Comparison of ENCODE assay signal across 18 cellular contexts in genomic region chr22:44721206-44721605, GRCh38. TPM values are rescaled to one million over a fixed set of nuclear protein-coding genes. Genes with fewer than 3 reads are reported as not detected.
DNase-seq lines count a peak whose midpoint lies in the region; ATAC-seq and TF ChIP-seq lines count a peak whose summit lies in the region.
"Had no signal": no experiment of that assay in that cellular context is flagged by ENCODE, and none has a peak within 500 bp of the region (broad histone marks: within the 10 kb centered on the region; RNA-seq: fewer than 3 reads in every experiment).

No MANE protein-coding gene starts in this region.

- H3K4me1 ChIP-seq in BLaER1, result peaks cover 71% of the 10 kb centered on the region
- no peaks in the 10 kb centered on the region for H3K4me1 ChIP-seq in OCI-LY7 (ENCODE audit: insufficient read depth, low read length, poor library complexity, severe bottlenecking)
- H3K4me1 ChIP-seq: left lung, thyroid gland had no signal

- CTCF ChIA-PET in OCI-LY7 (lab: Charles Lee; ENCODE audit: unreplicated experiment), result no interaction called here

- ATAC-seq in GM21367 (IDR thresholded peaks at IDR 0.05; ENCODE audit: unreplicated experiment) (no peak), HG03175 (IDR thresholded peaks at IDR 0.05; ENCODE audit: unreplicated experiment) (no peak), HG02852 (IDR thresholded peaks at IDR 0.05; ENCODE audit: unreplicated experiment) (no peak)
- ATAC-seq: activated CD4-positive, alpha-beta T cell treated with anti-CD3 and anti-CD28 coated beads for 36 hours; activated naive CD4-positive, alpha-beta T cell treated with anti-CD3 and anti-CD28 coated beads, Interleukin-2, amount 50 U/mL, for 72 hours; left lung had no signal

- H3K27ac ChIP-seq in BLaER1 (peak overlapping the region; percentile 39; the same call in 1 of the 2 replicates), OCI-LY7 (ENCODE audit: low read depth, low read length, poor library complexity, severe bottlenecking) (no peak overlapping the region)
- H3K27ac ChIP-seq: left lung, skin epidermis, thyroid gland had no signal

- H3K27me3 ChIP-seq in BLaER1 (no peaks in the 10 kb centered on the region), H7 (ENCODE audit: control insufficient read depth, insufficient read depth, low read length) (no peaks in the 10 kb centered on the region)
- H3K27me3 ChIP-seq: left lung, thyroid gland had no signal

- H3K9me2 ChIP-seq in OCI-LY7 (ENCODE audit: insufficient read depth, low read length), result no peaks in the 10 kb centered on the region

- POLR2A ChIA-PET in OCI-LY7 (lab: Charles Lee), result no interaction called here

- intact Hi-C loops in OCI-LY7 (cut with micrococcal nuclease; ENCODE audit: unreplicated experiment), result no loop called here

- DNase-seq in H7, result peak; percentile 82
- DNase-seq in OCI-LY7 (ENCODE audit: low spot score), result peak; percentile 14
- DNase-seq in iPS DF 19.7 (ENCODE audit: low read depth, low spot score), result peak; percentile 82
- DNase-seq in NCI-H345 treated with DMSO at 0.1 percent for 48 hours (lab: John Stamatoyannopoulos, UW; ENCODE audit: unreplicated experiment), result no peak
- DNase-seq: activated CD4-positive, alpha-beta T cell treated with anti-CD3 and anti-CD28 coated beads for 36 hours; CD4-positive, alpha-beta memory T cell; DMS79; left lung; NCI-H187; stimulated activated CD4-positive, alpha-beta T cell treated with anti-CD3 and anti-CD28 coated beads, Interleukin-2, amount 100 ng/mL, for 24 hours; stimulated activated naive CD4-positive, alpha-beta T cell; thyroid gland had no signal

- H3K4me3 ChIP-seq in BLaER1 (no peak overlapping the region), H7 (ENCODE audit: insufficient read depth, low read depth, low read length) (no peak overlapping the region), OCI-LY7 (ENCODE audit: low read depth, low read length, poor library complexity, severe bottlenecking) (no peak overlapping the region)
- H3K4me3 ChIP-seq: left lung, skin epidermis, thyroid gland had no signal

- BruUV-seq in OCI-LY7 (replicated peaks; lab: Mats Ljungman, UMichigan), result no TSS peak

- no peaks in the 10 kb centered on the region for H3K9me3 ChIP-seq in BLaER1
- no peaks in the 10 kb centered on the region for H3K9me3 ChIP-seq in OCI-LY7 (ENCODE audit: low read length)
- H3K9me3 ChIP-seq: left lung, thyroid gland had no signal

- no peaks in the 10 kb centered on the region for H3K79me2 ChIP-seq in OCI-LY7 (ENCODE audit: insufficient read depth, low read depth, low read length)

- TF ChIP-seq CTCF in OCI-LY7 (conservative IDR thresholded peaks at IDR 0.05; ENCODE audit: low read length), result no peak

- no peak overlapping the region for H3K9ac ChIP-seq in BLaER1

- H3K4me2 ChIP-seq in BLaER1 (peak overlapping the region; percentile 98), OCI-LY7 (ENCODE audit: low read length) (no peak overlapping the region)

- H4K20me1 ChIP-seq in BLaER1, result peaks cover 81% of the 10 kb centered on the region
- no peaks in the 10 kb centered on the region for H4K20me1 ChIP-seq in OCI-LY7 (ENCODE audit: insufficient read depth, low read length)

- no peak overlapping the region for H2AFZ ChIP-seq in OCI-LY7 (ENCODE audit: low read length)

- H3K36me3 ChIP-seq in BLaER1, result peaks cover 73% of the 10 kb centered on the region
- H3K36me3 ChIP-seq in H7 (replicated peaks; ENCODE audit: control insufficient read depth, insufficient read depth, low read length), result no peaks in the 10 kb centered on the region; the same call in 1 of the 2 replicates
- H3K36me3 ChIP-seq in OCI-LY7 (ENCODE audit: insufficient read depth, low read length), result no peaks in the 10 kb centered on the region
- H3K36me3 ChIP-seq: thyroid gland had no signal

RNA-seq across cellular contexts. Expression of gene PRR5, which starts 19.2 kb away (rescaled TPM):
- total RNA-seq in H7 (2014; rRNA removed; shearing (Covaris generic)), result 7.7 and 8.4 TPM in 2 replicates
- total RNA-seq in OCI-LY7 (2014; rRNA removed; shearing (Covaris generic)), result 0.19 and 0.44 TPM in 2 replicates
- 1.5 and 1.8 TPM in 2 replicates for total RNA-seq in OCI-LY7 (2022)

RNA-seq across cellular contexts. Expression of gene ARHGAP8, which starts 31.2 kb away (rescaled TPM):
- 24.8 and 28.3 TPM in 2 replicates for total RNA-seq in H7 (2014; rRNA removed; shearing (Covaris generic))
- not detected in 2 replicates for total RNA-seq in OCI-LY7 (2014; rRNA removed; shearing (Covaris generic))
- not detected in 2 replicates for total RNA-seq in OCI-LY7 (2022)

Comparison
In these comparisons a context has a peak if more than half of its experiments do, and no peak if none do; other contexts are left out.
1. RNA of gene ARHGAP8, which starts 31.2 kb away (total RNA-seq): 24.8 to 28.3 TPM in H7; not detected in OCI-LY7; every median in the first group is over 10 times any median in the second.